Comparison of ENCODE assay signal across 1 cellular context in the genomic region with DNA sequence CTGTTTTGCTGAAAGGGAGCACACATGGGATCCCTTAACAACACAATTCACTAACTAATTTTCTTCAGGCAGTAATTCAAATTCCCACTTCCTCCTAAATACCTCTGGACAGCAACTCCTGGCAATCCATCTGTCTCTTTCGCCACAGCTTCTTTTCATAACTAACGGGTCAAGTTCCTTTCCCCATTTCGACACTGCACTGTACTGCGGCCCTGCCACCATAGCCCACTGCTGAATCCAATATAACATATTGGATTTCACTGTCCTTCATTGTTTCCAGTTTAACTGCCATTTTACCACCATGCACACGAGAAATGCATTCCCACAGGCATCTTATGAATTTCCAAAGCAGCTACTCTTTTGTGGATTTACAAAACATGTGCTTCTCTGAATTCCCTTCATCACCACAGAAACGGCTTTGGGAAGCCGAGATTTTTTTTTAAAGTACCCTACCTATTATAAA.
TF ChIP-seq lines count a peak whose summit lies in the region.

No MANE protein-coding gene starts in this region.

TF ChIP-seq in SK-N-SH, 30 proteins besides CTCF, POLR2A, EP300 and RAD21 (continued from another document):
- TF ChIP-seq, protein P1, sequence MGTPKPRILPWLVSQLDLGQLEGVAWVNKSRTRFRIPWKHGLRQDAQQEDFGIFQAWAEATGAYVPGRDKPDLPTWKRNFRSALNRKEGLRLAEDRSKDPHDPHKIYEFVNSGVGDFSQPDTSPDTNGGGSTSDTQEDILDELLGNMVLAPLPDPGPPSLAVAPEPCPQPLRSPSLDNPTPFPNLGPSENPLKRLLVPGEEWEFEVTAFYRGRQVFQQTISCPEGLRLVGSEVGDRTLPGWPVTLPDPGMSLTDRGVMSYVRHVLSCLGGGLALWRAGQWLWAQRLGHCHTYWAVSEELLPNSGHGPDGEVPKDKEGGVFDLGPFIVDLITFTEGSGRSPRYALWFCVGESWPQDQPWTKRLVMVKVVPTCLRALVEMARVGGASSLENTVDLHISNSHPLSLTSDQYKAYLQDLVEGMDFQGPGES (IDR thresholded peaks at IDR 0.05; ENCODE audit: low read depth, low read length): no peak
- TF ChIP-seq, protein P2, sequence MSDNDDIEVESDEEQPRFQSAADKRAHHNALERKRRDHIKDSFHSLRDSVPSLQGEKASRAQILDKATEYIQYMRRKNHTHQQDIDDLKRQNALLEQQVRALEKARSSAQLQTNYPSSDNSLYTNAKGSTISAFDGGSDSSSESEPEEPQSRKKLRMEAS (IDR thresholded peaks at IDR 0.05; ENCODE audit: low read depth): no peak; the same call in 1 of the 2 replicates
- no peak for TF ChIP-seq NFIC (IDR thresholded peaks at IDR 0.05; ENCODE audit: borderline replicate concordance)
- 0 out of 2 replicates have a peak, but pooled peaks have one; percentile 43 for TF ChIP-seq TAF1 (IDR thresholded peaks at IDR 0.05; ENCODE audit: borderline replicate concordance, low read depth, low read length)
- no peak for TF ChIP-seq FOXJ3 (CRISPR knock-in tag; IDR thresholded peaks at IDR 0.05)
- TF ChIP-seq, protein P3, sequence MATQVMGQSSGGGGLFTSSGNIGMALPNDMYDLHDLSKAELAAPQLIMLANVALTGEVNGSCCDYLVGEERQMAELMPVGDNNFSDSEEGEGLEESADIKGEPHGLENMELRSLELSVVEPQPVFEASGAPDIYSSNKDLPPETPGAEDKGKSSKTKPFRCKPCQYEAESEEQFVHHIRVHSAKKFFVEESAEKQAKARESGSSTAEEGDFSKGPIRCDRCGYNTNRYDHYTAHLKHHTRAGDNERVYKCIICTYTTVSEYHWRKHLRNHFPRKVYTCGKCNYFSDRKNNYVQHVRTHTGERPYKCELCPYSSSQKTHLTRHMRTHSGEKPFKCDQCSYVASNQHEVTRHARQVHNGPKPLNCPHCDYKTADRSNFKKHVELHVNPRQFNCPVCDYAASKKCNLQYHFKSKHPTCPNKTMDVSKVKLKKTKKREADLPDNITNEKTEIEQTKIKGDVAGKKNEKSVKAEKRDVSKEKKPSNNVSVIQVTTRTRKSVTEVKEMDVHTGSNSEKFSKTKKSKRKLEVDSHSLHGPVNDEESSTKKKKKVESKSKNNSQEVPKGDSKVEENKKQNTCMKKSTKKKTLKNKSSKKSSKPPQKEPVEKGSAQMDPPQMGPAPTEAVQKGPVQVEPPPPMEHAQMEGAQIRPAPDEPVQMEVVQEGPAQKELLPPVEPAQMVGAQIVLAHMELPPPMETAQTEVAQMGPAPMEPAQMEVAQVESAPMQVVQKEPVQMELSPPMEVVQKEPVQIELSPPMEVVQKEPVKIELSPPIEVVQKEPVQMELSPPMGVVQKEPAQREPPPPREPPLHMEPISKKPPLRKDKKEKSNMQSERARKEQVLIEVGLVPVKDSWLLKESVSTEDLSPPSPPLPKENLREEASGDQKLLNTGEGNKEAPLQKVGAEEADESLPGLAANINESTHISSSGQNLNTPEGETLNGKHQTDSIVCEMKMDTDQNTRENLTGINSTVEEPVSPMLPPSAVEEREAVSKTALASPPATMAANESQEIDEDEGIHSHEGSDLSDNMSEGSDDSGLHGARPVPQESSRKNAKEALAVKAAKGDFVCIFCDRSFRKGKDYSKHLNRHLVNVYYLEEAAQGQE (IDR thresholded peaks at IDR 0.05; ENCODE audit: low read depth, low read length): peak; percentile 82
- TF ChIP-seq NRF1 (IDR thresholded peaks at IDR 0.05; ENCODE audit: low read depth, low read length): no peak
- no peak for TF ChIP-seq RFX5 (IDR thresholded peaks at IDR 0.05; ENCODE audit: low read length)
- no peak for TF ChIP-seq GABPA (IDR thresholded peaks at IDR 0.05; ENCODE audit: low read depth)
- no peak for TF ChIP-seq FOXM1 (IDR thresholded peaks at IDR 0.05; ENCODE audit: low read depth)
- peak; percentile 5; the same call in 1 of the 2 replicates for TF ChIP-seq YY1 (IDR thresholded peaks at IDR 0.05; ENCODE audit: low read depth)
- 0 out of 2 replicates have a peak, but pooled peaks have one; percentile 31 for TF ChIP-seq SIN3A (IDR thresholded peaks at IDR 0.05; ENCODE audit: borderline replicate concordance, low read depth, low read length)
- TF ChIP-seq TEAD4 (IDR thresholded peaks at IDR 0.05; ENCODE audit: borderline replicate concordance, insufficient read depth): no peak
- TF ChIP-seq EZH2phosphoT487 (IDR thresholded peaks at IDR 0.05; ENCODE audit: borderline replicate concordance, low read depth): no peak
- TF ChIP-seq RCOR1 (IDR thresholded peaks at IDR 0.05; ENCODE audit: low read length): no peak
- no peak for TF ChIP-seq ELF1 (IDR thresholded peaks at IDR 0.05)
- no peak for TF ChIP-seq SMC3 (IDR thresholded peaks at IDR 0.05; ENCODE audit: low read depth, low read length)
- no peak for TF ChIP-seq POLR2AphosphoS5 (IDR thresholded peaks at IDR 0.05; ENCODE audit: low read depth, low read length)
- 0 out of 2 replicates have a peak, but pooled peaks have one; percentile 22 for TF ChIP-seq TCF12 (IDR thresholded peaks at IDR 0.05)
- TF ChIP-seq, protein P4, sequence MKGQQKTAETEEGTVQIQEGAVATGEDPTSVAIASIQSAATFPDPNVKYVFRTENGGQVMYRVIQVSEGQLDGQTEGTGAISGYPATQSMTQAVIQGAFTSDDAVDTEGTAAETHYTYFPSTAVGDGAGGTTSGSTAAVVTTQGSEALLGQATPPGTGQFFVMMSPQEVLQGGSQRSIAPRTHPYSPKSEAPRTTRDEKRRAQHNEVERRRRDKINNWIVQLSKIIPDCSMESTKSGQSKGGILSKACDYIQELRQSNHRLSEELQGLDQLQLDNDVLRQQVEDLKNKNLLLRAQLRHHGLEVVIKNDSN (IDR thresholded peaks at IDR 0.05; ENCODE audit: borderline replicate concordance, low read depth): no peak
